Comparison of ENCODE assay signal across 26 cellular contexts in the genomic region with DNA sequence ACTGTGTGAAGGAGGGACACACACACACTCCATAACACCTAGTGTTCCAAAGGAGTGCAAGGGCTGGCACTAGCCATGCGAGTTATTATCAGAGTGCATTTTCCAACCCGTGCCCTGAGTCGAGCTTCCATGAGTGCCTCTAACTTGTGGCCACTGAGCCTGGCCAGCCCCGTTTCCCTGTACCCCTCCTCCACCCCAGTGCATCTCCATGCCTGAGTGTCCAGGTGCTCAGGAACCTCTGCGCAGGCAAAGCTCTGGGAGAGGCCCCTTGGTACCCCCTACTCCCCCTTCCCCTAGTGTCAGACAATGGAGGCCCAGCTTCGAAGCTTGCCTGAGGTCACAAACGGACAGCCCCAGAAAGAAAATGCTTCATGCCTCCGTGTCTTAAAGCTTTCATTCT. TPM values are rescaled to one million over a fixed set of nuclear protein-coding genes. Genes with fewer than 3 reads are reported as not detected.
A peak's percentile ranks its signal among the peaks of the same experiment; 100 is the strongest.
DNase-seq lines count a peak whose midpoint lies in the region; ATAC-seq and TF ChIP-seq lines count a peak whose summit lies in the region.
"Had no signal": no experiment of that assay in that cellular context is flagged by ENCODE, and none has a peak within 500 bp of the region (broad histone marks: within the 10 kb centered on the region; RNA-seq: fewer than 3 reads in every experiment).

No MANE protein-coding gene starts in this region.

- H2BK5ac ChIP-seq in mesenchymal stem cell (ENCODE audit: low read depth, low read length, poor library complexity, severe bottlenecking), result no peak overlapping the region

- H2BK12ac ChIP-seq in mesenchymal stem cell (ENCODE audit: low read length in 2 of 2), result peak overlapping the region; percentile 44 to 47

- H3K27ac ChIP-seq in brain microvascular endothelial cell, result peak overlapping the region; percentile 18
- H3K27ac ChIP-seq in mesenchymal stem cell (ENCODE audit: low read length, poor library complexity, severe bottlenecking), result no peak overlapping the region
- H3K27ac ChIP-seq: 22Rv1, tibial artery had no signal

- peak overlapping the region; percentile 81 to 85 for H3K18ac ChIP-seq in mesenchymal stem cell (ENCODE audit: low read depth in 1 of 2, low read length in 2 of 2)

- no peaks in the 10 kb centered on the region for H3K9me3 ChIP-seq in mesenchymal stem cell (ENCODE audit: control insufficient read depth, low read length)
- H3K9me3 ChIP-seq: tibial artery had no signal

- H3K27me3 ChIP-seq in brain microvascular endothelial cell (replicated peaks) (no peaks in the 10 kb centered on the region), mesenchymal stem cell (ENCODE audit: control insufficient read depth in 1 of 2, insufficient read depth in 1 of 2, low read length in 2 of 2) (no peaks in the 10 kb centered on the region)
- H3K27me3 ChIP-seq: tibial artery had no signal

- no peaks in the 10 kb centered on the region for H3K79me1 ChIP-seq in mesenchymal stem cell (replicated peaks; ENCODE audit: low read length, poor library complexity, severe bottlenecking)

- H3K4ac ChIP-seq in mesenchymal stem cell (ENCODE audit: low read depth in 1 of 2, low read length in 2 of 2), result no peak overlapping the region

- in situ Hi-C loops in brain microvascular endothelial cell (cut with HindIII; ENCODE audit: low pct_ligation_motif_present, low sequenced_read_pairs), result no loop called here

- 91% methylated on average over 8 of the region's 8 CpGs for WGBS in mesenchymal stem cell

- peaks cover 41% of the 10 kb centered on the region for H3K4me1 ChIP-seq in mesenchymal stem cell (ENCODE audit: control insufficient read depth, insufficient read depth, low read depth, low read length)

- H2BK120ac ChIP-seq in mesenchymal stem cell (ENCODE audit: low read depth, low read length), result no peak overlapping the region

- H3K14ac ChIP-seq in mesenchymal stem cell (ENCODE audit: low read length in 2 of 2), result no peak overlapping the region

- H3K36me3 ChIP-seq in brain microvascular endothelial cell (replicated peaks), result no peaks in the 10 kb centered on the region
- H3K36me3 ChIP-seq in mesenchymal stem cell (ENCODE audit: control insufficient read depth in 1 of 2, insufficient read depth in 2 of 2, low read depth in 1 of 2, low read length in 2 of 2), result no peaks in the 10 kb centered on the region
- H3K36me3 ChIP-seq: tibial artery had no signal

- TF ChIP-seq CTCF in brain microvascular endothelial cell (IDR thresholded peaks at IDR 0.05; ENCODE audit: low read depth, low read length, missing control alignments), result no peak

- no peak overlapping the region for H3K4me2 ChIP-seq in mesenchymal stem cell (ENCODE audit: low read length, poor library complexity, severe bottlenecking)

- H4K91ac ChIP-seq in mesenchymal stem cell (ENCODE audit: low read length), result peak overlapping the region; percentile 5

- peak overlapping the region; percentile 86 for H2AK5ac ChIP-seq in mesenchymal stem cell (ENCODE audit: low read length, severe bottlenecking)

- H2BK15ac ChIP-seq in mesenchymal stem cell (ENCODE audit: low read depth, poor library complexity, severe bottlenecking), result peak overlapping the region; percentile 75

- H3K23ac ChIP-seq in mesenchymal stem cell (ENCODE audit: low read length in 2 of 2), result no peak overlapping the region

- H2AFZ ChIP-seq in mesenchymal stem cell (ENCODE audit: low read depth, low read length), result no peak overlapping the region

- no peak overlapping the region for H3K9ac ChIP-seq in mesenchymal stem cell (ENCODE audit: low read length)

- intact Hi-C loops in posterior vena cava (cut with DNase I), result no loop called here

- no peak for ATAC-seq in GM21723 (IDR thresholded peaks at IDR 0.05; ENCODE audit: unreplicated experiment)
- ATAC-seq: activated CD8-positive, alpha-beta memory T cell treated with anti-CD3 and anti-CD28 coated beads, Interleukin-2, amount 10 ng/mL, durations not matched to agents 7 days and 5 days; activated T-cell treated with anti-CD3 and anti-CD28 coated beads, Interleukin-2, amount 50 U/mL, for 4 hours; effector memory CD8-positive, alpha-beta T cell; HepG2; naive thymus-derived CD8-positive, alpha-beta T cell; T-cell had no signal

- no peak overlapping the region for H4K8ac ChIP-seq in mesenchymal stem cell (ENCODE audit: low read length)

- peak; percentile 27 for DNase-seq in activated CD4-positive, CD25-positive, alpha-beta regulatory T cell treated with anti-CD3 and anti-CD28 coated beads, Interleukin-2, amount 50 U/mL, for 72 hours
- no peak for DNase-seq in activated CD4-positive, CD25-positive, alpha-beta regulatory T cell (lab: John Stamatoyannopoulos, UW)
- DNase-seq in brain microvascular endothelial cell (no peak), mesenchymal stem cell (no peak), SHP77 (lab: John Stamatoyannopoulos, UW) (no peak), NCI-H1105 (lab: John Stamatoyannopoulos, UW) (no peak), posterior vena cava (ENCODE audit: low spot score) (no peak)
- DNase-seq: activated CD8-positive, alpha-beta memory T cell treated with anti-CD3 and anti-CD28 coated beads, Interleukin-2, amount 10 ng/mL, durations not matched to agents 7 days and 5 days; activated gamma-delta T cell; activated naive CD8-positive, alpha-beta T cell treated with anti-CD3 and anti-CD28 coated beads for 36 hours; activated T-cell treated with anti-CD3 and anti-CD28 coated beads, Interleukin-2, amount 50 U/mL, for 4 hours; aorta; cortex of kidney; effector memory CD8-positive, alpha-beta T cell; head of caudate nucleus; kidney; naive thymus-derived CD8-positive, alpha-beta T cell; NCI-H1436 treated with DMSO at 0.1 percent for 48 hours; NCI-H2107; NCI-H748 treated with DMSO at 0.1 percent for 48 hours; stimulated activated CD4-positive, alpha-beta T cell treated with anti-CD3 and anti-CD28 coated beads, Interleukin-4, amount 100 ng/mL, for 24 hours; T-cell; tibial artery had no signal

- H3K4me3 ChIP-seq in brain microvascular endothelial cell (ENCODE audit: low read depth, low read length) (no peak overlapping the region), mesenchymal stem cell (ENCODE audit: insufficient read depth in 1 of 2, low read depth in 1 of 2, low read length in 2 of 2) (no peak overlapping the region)
- H3K4me3 ChIP-seq: tibial artery had no signal

RNA-seq across cellular contexts. Expression of gene HES1, which starts 45.2 kb away (rescaled TPM):
- polyA plus RNA-seq in mesenchymal stem cell (2013, experiment 1 of 2), result 194 TPM
- 184 TPM for polyA plus RNA-seq in mesenchymal stem cell (2013, experiment 2 of 2)
- total RNA-seq in posterior vena cava, result 10 to 100 TPM; 19.5 to 29.2 TPM
- total RNA-seq: naive thymus-derived CD8-positive, alpha-beta T cell had no signal
- polyA plus RNA-seq: naive thymus-derived CD8-positive, alpha-beta T cell had no signal
